Comparison of ENCODE assay signal across 8 cellular contexts in the genomic region with DNA sequence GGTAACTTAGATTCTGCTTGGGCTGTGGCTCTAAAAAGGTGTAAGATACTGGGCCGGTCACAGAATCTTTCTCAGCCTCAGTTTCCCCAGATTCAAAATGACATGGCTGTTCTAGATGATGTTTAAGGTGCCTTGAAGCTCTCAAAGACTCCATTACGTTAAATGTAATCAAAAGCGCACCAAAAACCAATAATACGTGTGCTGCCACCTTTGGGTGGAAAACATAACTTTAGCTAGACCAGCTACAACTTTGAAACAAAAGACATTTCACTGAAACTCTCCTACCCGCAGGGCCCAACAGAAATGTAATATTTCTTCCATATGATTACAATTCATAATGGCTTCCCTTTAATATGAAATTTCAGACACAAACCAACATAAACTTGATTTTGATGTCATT. TPM values are rescaled to one million over a fixed set of nuclear protein-coding genes. Genes with fewer than 3 reads are reported as not detected.
DNase-seq lines count a peak whose midpoint lies in the region; ATAC-seq, FAIRE-seq and TF ChIP-seq lines count a peak whose summit lies in the region.

No MANE protein-coding gene starts in this region.

- H3K27me3 ChIP-seq in BE2C (peaks cover 5% of the 10 kb centered on the region; the same call in 1 of the 2 replicates), HL-60 (ENCODE audit: insufficient read depth, poor library complexity, severe bottlenecking) (peaks cover 2% of the 10 kb centered on the region), HepG2 (ENCODE audit: control insufficient read depth in 1 of 2, insufficient read depth in 2 of 2, low read length in 2 of 2) (no peaks in the 10 kb centered on the region)

- ATAC-seq in HepG2: peak; percentile 54; the same call in 1 of the 3 replicates
- no peak for ATAC-seq in HG03565 (IDR thresholded peaks at IDR 0.05; ENCODE audit: unreplicated experiment)

- H3K4me2 ChIP-seq in HepG2 (ENCODE audit: low read depth, low read length): no peak overlapping the region

- WGBS in HepG2 (ENCODE audit: low lambda C conversion rate): 2% methylated on average over 5 of the region's 5 CpGs

- H3K27ac ChIP-seq in HL-60 (replicated peaks): no peak overlapping the region
- no peak overlapping the region for H3K27ac ChIP-seq in HepG2 (ENCODE audit: extremely low read length, insufficient read depth, low read length)

- H3K9me3 ChIP-seq in BE2C: no peaks in the 10 kb centered on the region
- no peaks in the 10 kb centered on the region for H3K9me3 ChIP-seq in HepG2 (ENCODE audit: low read length)

- DNase-seq in BE2C: no peak
- peak in 1 of 2 experiments; percentile 7 for DNase-seq in HL-60 (ENCODE audit: low read depth in 1 of 2, low spot score in 1 of 2)
- DNase-seq in amniotic stem cell (lab: John Stamatoyannopoulos, UW): peak; percentile 17
- DNase-seq in HepG2 (ENCODE audit: low spot score): peak; percentile 13
- no peak for DNase-seq in GM13976 (ENCODE audit: low spot score)
- no peak for DNase-seq in activated CD8-positive, alpha-beta memory T cell treated with anti-CD3 and anti-CD28 coated beads, Interleukin-2, amount 50 U/mL, for 4 hours
- DNase-seq in frontal cortex (ENCODE audit: low spot score in 2 of 2): no peak

- no peak for TF ChIP-seq POLR2A in HepG2 (IDR thresholded peaks at IDR 0.05; ENCODE audit: insufficient read depth in 1 of 2, low read depth in 2 of 2, low read length in 2 of 2)

- no peak overlapping the region for H3K9ac ChIP-seq in HepG2 (ENCODE audit: insufficient read depth, low read depth, low read length)

- no peaks in the 10 kb centered on the region for H4K20me1 ChIP-seq in HepG2 (ENCODE audit: insufficient read depth, low read length)

- no peaks in the 10 kb centered on the region for H3K4me1 ChIP-seq in BE2C
- H3K4me1 ChIP-seq in HepG2 (ENCODE audit: insufficient read depth, low read length): no peaks in the 10 kb centered on the region

- no peak overlapping the region for H3K4me3 ChIP-seq in BE2C (ENCODE audit: low read depth, low read length)
- no peak overlapping the region for H3K4me3 ChIP-seq in HL-60 (replicated peaks; ENCODE audit: insufficient read depth, low read length)
- H3K4me3 ChIP-seq in HepG2 (replicated peaks in 1 of 3; ENCODE audit: insufficient read depth in 1 of 3, low read depth in 2 of 3, low read length in 3 of 3): no peak overlapping the region

- TF ChIP-seq RAD21 in HepG2 (CRISPR knock-in tag; IDR thresholded peaks at IDR 0.05): no peak

- H3K36me3 ChIP-seq in BE2C (no peaks in the 10 kb centered on the region), HepG2 (replicated peaks in 1 of 2; ENCODE audit: control insufficient read depth in 1 of 2, insufficient read depth in 2 of 2, low read length in 2 of 2) (no peaks in the 10 kb centered on the region)

- no peaks in the 10 kb centered on the region for H3K79me2 ChIP-seq in HepG2 (ENCODE audit: insufficient read depth, low read length)

- intact Hi-C loops in HepG2 (cut with micrococcal nuclease; ENCODE audit: unreplicated experiment): loop anchor here (1.0 kb wide), 1 partner anchor 590 kb away; no protein-coding TSS in a partner anchor

- peak; percentile 63 for FAIRE-seq in HepG2 (lab: Jason Lieb, UNC)
- FAIRE-seq in frontal cortex (lab: Jason Lieb, UNC): no peak

- TF ChIP-seq CTCF in BE2C (IDR thresholded peaks at IDR 0.05; ENCODE audit: low read depth, low read length) (peak; percentile 48), HL-60 (IDR thresholded peaks at IDR 0.05; ENCODE audit: insufficient read depth, low read length) (peak; percentile 4), HepG2 (CRISPR knock-in tag; IDR thresholded peaks at IDR 0.05) (peak; percentile 53), GM13976 (IDR thresholded peaks at IDR 0.05; ENCODE audit: borderline replicate concordance, control extremely low read depth, extremely low read depth, insufficient read depth, missing control alignments) (no peak)

- in situ Hi-C loops in HepG2 (cut with HindIII; ENCODE audit: extremely low pct_ligation_motif_present, low pct_unique_long_range_greater_than_20kb): no loop called here
- in situ Hi-C loops in GM13976 (cut with MboI; ENCODE audit: low sequenced_read_pairs, unreplicated experiment): no loop called here

- H2AFZ ChIP-seq in HepG2 (ENCODE audit: low read length): no peak overlapping the region

- BruUV-seq in HepG2 (replicated peaks; lab: Mats Ljungman, UMichigan): no TSS peak

- POLR2A ChIA-PET in HepG2 (lab: Yijun Ruan, JAX): no interaction called here

- CTCF ChIA-PET in HepG2 (lab: Yijun Ruan, JAX; ENCODE audit: low intra/inter-chr PET ratio, low total read pairs): interaction anchor here (1.0 to 2.1 kb wide), 2 partner anchors 590 to 669 kb away, joined by 3 to 8 read pairs; no protein-coding TSS in a partner anchor

- TF ChIP-seq EP300 in HepG2 (IDR thresholded peaks at IDR 0.05; ENCODE audit: low read depth in 2 of 2, low read length in 2 of 2) (no peak), HepG2 (CRISPR knock-in tag; IDR thresholded peaks at IDR 0.05; ENCODE audit: borderline replicate concordance) (no peak)

TF ChIP-seq in HepG2, 621 proteins besides CTCF, POLR2A, EP300 and RAD21:
- TF ChIP-seq STAG1 (CRISPR knock-in tag; IDR thresholded peaks at IDR 0.05): peak; percentile 57
- TF ChIP-seq NONO (IDR thresholded peaks at IDR 0.05): no peak
- no peak for TF ChIP-seq NONO (CRISPR knock-in tag; conservative IDR thresholded peaks at IDR 0.05)
- no peak for TF ChIP-seq ZNF724P (CRISPR knock-in tag; IDR thresholded peaks at IDR 0.05; ENCODE audit: borderline replicate concordance)
- no peak for TF ChIP-seq MAFK (conservative IDR thresholded peaks at IDR 0.05 in 1 of 2, IDR thresholded peaks at IDR 0.05 in 1 of 2; ENCODE audit: low read length in 2 of 2)
- no peak for TF ChIP-seq PCBP1 (IDR thresholded peaks at IDR 0.05; ENCODE audit: borderline replicate concordance, low read depth, low read length)

RNA-seq across cellular contexts. Expression of a gene that starts 35.0 kb away (rescaled TPM):
- not detected for polyA plus RNA-seq in BE2C (2012; ENCODE audit: insufficient read depth, insufficient read length, low read depth)
- 0.11 and 0.55 TPM in 2 replicates for total RNA-seq in HepG2 (2016; rRNA removed; fragmentation: Illumina TruSeq; extraction: Trizol)
- 0.20 and 0.35 TPM in 2 replicates for total RNA-seq in HepG2 (2016; cell fraction: cytosol; rRNA removed; fragmentation: Illumina TruSeq; extraction: Trizol; ENCODE audit: low read depth)
- 0.15 and 0.39 TPM in 2 replicates for total RNA-seq in HepG2 (2016; cell fraction: insoluble cytoplasmic fraction; rRNA removed; fragmentation: Illumina TruSeq; extraction: Trizol)
- 0.14 and 0.19 TPM in 2 replicates for total RNA-seq in HepG2 (2016; cell fraction: membrane; rRNA removed; fragmentation: Illumina TruSeq; extraction: Trizol)
- 0.81 and 1.3 TPM in 2 replicates for total RNA-seq in HepG2 (2016; cell fraction: nucleus; rRNA removed; fragmentation: Illumina TruSeq; extraction: Trizol)
- polyA plus RNA-seq in HepG2 (2011; rRNA removed): 0.39 and 0.66 TPM in 2 replicates
- 0.42 and 0.55 TPM in 2 replicates for polyA plus RNA-seq in HepG2 (2011; cell fraction: cytosol; rRNA removed)
- 0.48 and 0.82 TPM in 2 replicates for polyA plus RNA-seq in HepG2 (2011; cell fraction: nucleus; rRNA removed)
- 0.13 and 0.63 TPM in 2 replicates for polyA plus RNA-seq in HepG2 (2012)
- 0.02 TPM in 1 of 2 replicates, not detected in the other for polyA plus RNA-seq in HepG2 (2016; cell fraction: cytosol; fragmentation: Illumina TruSeq; extraction: Trizol; ENCODE audit: low read depth)
- 0.15 and 0.16 TPM in 2 replicates for polyA plus RNA-seq in HepG2 (2016; cell fraction: insoluble cytoplasmic fraction; fragmentation: Illumina TruSeq; extraction: Trizol; ENCODE audit: low read depth)
- polyA plus RNA-seq in HepG2 (2016; cell fraction: membrane; fragmentation: Illumina TruSeq; extraction: Trizol; ENCODE audit: low read depth): 0.05 and 0.18 TPM in 2 replicates
- polyA plus RNA-seq in HepG2 (2016; cell fraction: nucleus; fragmentation: Illumina TruSeq; extraction: Trizol; ENCODE audit: insufficient read depth, low read depth): 0.66 and 0.85 TPM in 2 replicates
- 2.1 TPM in 1 of 2 replicates, not detected in the other for polyA minus RNA-seq in HepG2 (2011; rRNA and poly(A)+ RNA removed; ENCODE audit: low replicate concordance)
- 0.30 and 0.88 TPM in 2 replicates for polyA minus RNA-seq in HepG2 (2011; cell fraction: cytosol; rRNA and poly(A)+ RNA removed)
- 1.9 and 3.5 TPM in 2 replicates for polyA minus RNA-seq in HepG2 (2011; cell fraction: nucleus; rRNA and poly(A)+ RNA removed)
- 15.5 TPM for total RNA-seq in frontal cortex

Comparison
In these comparisons a context has a peak if more than half of its experiments do, and no peak if none do; other contexts are left out.
1. DNase-seq: peak in amniotic stem cell (single experiment) and HepG2 (single experiment); none in BE2C (single experiment), GM13976 (single experiment), activated CD8-positive, alpha-beta memory T cell treated with anti-CD3 and anti-CD28 coated beads, Interleukin-2, amount 50 U/mL, for 4 hours (single experiment) and frontal cortex (0 of 2).